1 cellular context compared by ENCODE assay signal in the genomic region with DNA sequence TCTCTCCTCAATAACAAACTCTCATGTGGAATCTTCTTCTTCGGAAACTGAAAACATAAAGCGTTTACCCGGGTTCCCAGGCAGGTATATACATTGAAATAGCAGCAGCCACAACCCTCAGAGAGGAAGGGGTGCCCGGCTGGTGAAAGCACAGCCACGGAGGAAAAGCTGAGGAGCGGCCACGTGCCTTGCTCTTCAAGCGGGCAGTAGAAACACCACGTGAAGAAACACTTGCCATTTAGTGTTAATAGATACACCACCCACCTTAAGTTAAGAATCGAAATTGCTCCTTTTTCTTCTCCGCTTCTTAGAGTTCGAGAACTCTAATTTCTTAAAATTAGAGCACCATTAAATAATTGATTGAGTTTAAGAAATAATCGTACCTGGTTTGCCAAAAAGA.
TF ChIP-seq lines count a peak whose summit lies in the region.

No MANE protein-coding gene starts in this region.

TF ChIP-seq in IMR-90, 13 proteins besides CTCF, POLR2A, EP300 and RAD21:
- TF ChIP-seq, protein P1, sequence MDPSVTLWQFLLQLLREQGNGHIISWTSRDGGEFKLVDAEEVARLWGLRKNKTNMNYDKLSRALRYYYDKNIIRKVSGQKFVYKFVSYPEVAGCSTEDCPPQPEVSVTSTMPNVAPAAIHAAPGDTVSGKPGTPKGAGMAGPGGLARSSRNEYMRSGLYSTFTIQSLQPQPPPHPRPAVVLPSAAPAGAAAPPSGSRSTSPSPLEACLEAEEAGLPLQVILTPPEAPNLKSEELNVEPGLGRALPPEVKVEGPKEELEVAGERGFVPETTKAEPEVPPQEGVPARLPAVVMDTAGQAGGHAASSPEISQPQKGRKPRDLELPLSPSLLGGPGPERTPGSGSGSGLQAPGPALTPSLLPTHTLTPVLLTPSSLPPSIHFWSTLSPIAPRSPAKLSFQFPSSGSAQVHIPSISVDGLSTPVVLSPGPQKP (IDR thresholded peaks at IDR 0.05; ENCODE audit: borderline replicate concordance, low read depth, low read length), result no peak
- TF ChIP-seq CEBPB (IDR thresholded peaks at IDR 0.05; ENCODE audit: low read depth, low read length) (no peak), RFX5 (IDR thresholded peaks at IDR 0.05; ENCODE audit: low read depth, low read length) (no peak), MAZ (IDR thresholded peaks at IDR 0.05; ENCODE audit: borderline replicate concordance, low read depth, low read length) (no peak), SMC3 (IDR thresholded peaks at IDR 0.05; ENCODE audit: low read depth, low read length) (no peak), FOS (IDR thresholded peaks at IDR 0.05; ENCODE audit: low read depth, low read length) (no peak), CHD1 (IDR thresholded peaks at IDR 0.05; ENCODE audit: low read depth, low read length) (no peak), RCOR1 (IDR thresholded peaks at IDR 0.05; ENCODE audit: insufficient replicate concordance, low read length) (no peak), MXI1 (IDR thresholded peaks at IDR 0.05; ENCODE audit: borderline replicate concordance, low read depth, low read length) (peak; percentile 94), BHLHE40 (IDR thresholded peaks at IDR 0.05; ENCODE audit: low read depth, low read length) (no peak; the same call in 1 of the 2 replicates), NFE2L2 (IDR thresholded peaks at IDR 0.05; ENCODE audit: low read depth, low read length) (no peak), MAFK (IDR thresholded peaks at IDR 0.05; ENCODE audit: low read depth, low read length) (no peak)
- TF ChIP-seq, protein P2, sequence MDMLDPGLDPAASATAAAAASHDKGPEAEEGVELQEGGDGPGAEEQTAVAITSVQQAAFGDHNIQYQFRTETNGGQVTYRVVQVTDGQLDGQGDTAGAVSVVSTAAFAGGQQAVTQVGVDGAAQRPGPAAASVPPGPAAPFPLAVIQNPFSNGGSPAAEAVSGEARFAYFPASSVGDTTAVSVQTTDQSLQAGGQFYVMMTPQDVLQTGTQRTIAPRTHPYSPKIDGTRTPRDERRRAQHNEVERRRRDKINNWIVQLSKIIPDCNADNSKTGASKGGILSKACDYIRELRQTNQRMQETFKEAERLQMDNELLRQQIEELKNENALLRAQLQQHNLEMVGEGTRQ (IDR thresholded peaks at IDR 0.05; ENCODE audit: low read depth, low read length), result peak; percentile 59
